ENCODE assay signal across 7 cellular contexts in the genomic region with DNA sequence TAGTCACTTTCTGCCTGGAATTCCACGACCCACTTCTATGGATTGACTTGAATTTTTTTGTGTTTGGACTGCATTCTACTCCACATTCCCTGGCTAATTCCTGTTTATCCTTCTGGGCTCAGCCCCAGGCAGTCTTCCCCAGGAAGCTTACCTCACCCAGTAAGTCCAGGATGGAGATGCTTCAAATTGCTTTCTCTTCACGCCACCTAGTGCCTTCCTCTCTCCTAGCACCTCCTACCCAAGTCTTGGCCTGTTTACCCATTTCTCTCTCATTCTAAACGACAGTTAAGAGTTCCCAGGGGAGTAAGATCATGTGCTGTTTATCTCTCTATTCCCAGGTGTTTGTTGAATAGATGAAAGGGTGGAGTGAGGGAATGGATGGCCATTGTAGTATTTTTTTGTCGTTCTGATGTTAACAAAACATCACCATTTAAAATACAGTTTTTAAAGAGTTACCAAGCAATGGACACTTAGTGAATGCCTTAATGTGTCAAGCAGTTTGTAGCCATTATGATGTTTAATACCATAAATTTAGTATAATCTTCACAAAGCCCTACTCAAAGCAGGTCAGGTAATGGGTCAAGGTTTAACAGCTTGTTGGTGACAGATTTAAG.
DNase-seq lines count a peak whose midpoint lies in the region; ATAC-seq and TF ChIP-seq lines count a peak whose summit lies in the region.

No MANE protein-coding gene starts in this region.

- H3K9me3 ChIP-seq in lung (ENCODE audit: control insufficient read depth in 2 of 2, insufficient read depth in 1 of 2, low read length in 1 of 2), result no peaks in the 10 kb centered on the region
- no peaks in the 10 kb centered on the region for H3K9me3 ChIP-seq in esophagus squamous epithelium

- no peaks in the 10 kb centered on the region for H3K27me3 ChIP-seq in lung (ENCODE audit: control insufficient read depth, insufficient read depth)
- no peaks in the 10 kb centered on the region for H3K27me3 ChIP-seq in esophagus squamous epithelium

- H3K4me1 ChIP-seq in lung (ENCODE audit: control insufficient read depth in 2 of 2, insufficient read depth in 2 of 2, low read length in 2 of 2), result no peaks in the 10 kb centered on the region
- no peaks in the 10 kb centered on the region for H3K4me1 ChIP-seq in esophagus squamous epithelium

- DNase-seq in GM04504 (ENCODE audit: low read depth), result peak; percentile 48
- DNase-seq in M059J (ENCODE audit: low read depth), result peak; percentile 86
- peak; percentile 27 for DNase-seq in RPMI8226
- DNase-seq in dedifferentiated amniotic fluid mesenchymal stem cell (ENCODE audit: extremely low spot score), result peak; percentile 80
- DNase-seq in lung (ENCODE audit: low spot score), result peak; percentile 36
- DNase-seq in esophagus squamous epithelium (lab: John Stamatoyannopoulos, UW), result no peak

- TF ChIP-seq CTCF in lung (IDR thresholded peaks at IDR 0.05; ENCODE audit: control extremely low read depth, extremely low read depth), result peak; percentile 22
- TF ChIP-seq CTCF in esophagus squamous epithelium (IDR thresholded peaks at IDR 0.05), result peak in 3 of 6 experiments; percentile 15 to 44 (median 29)

- H3K36me3 ChIP-seq in lung (ENCODE audit: control insufficient read depth in 2 of 2, insufficient read depth in 2 of 2, low read length in 2 of 2) (no peaks in the 10 kb centered on the region), esophagus squamous epithelium (no peaks in the 10 kb centered on the region)

- WGBS in lung, 2 donors, result 10 to 25% methylated on average over 4 of the region's 4 CpGs
- 8 to 9% methylated on average over 4 of the region's 4 CpGs for WGBS in esophagus squamous epithelium, 2 donors

- TF ChIP-seq POLR2A in esophagus squamous epithelium (IDR thresholded peaks at IDR 0.05), result no peak

- intact Hi-C loops in esophagus squamous epithelium (cut with DNase I), result no loop called here

- ATAC-seq in GM21737 (IDR thresholded peaks at IDR 0.05; ENCODE audit: unreplicated experiment) (peak; percentile 65), lung (ENCODE audit: insufficient read depth, low FRiP score) (peak; percentile 58)

- H3K27ac ChIP-seq in lung (ENCODE audit: low read depth in 1 of 2, low read length in 1 of 2) (no peak overlapping the region), esophagus squamous epithelium (peak overlapping the region in 1 of 4 donors; percentile 9)

- no peak overlapping the region for H3K4me3 ChIP-seq in lung
- no peak overlapping the region for H3K4me3 ChIP-seq in esophagus squamous epithelium
